In genomic region chr9:83707768-83708514, GRCh38 we compare ENCODE assay signal across 1 cellular context.
TF ChIP-seq lines count a peak whose summit lies in the region.

Gene UBQLN1, minus strand, starts transcription at chr9:83707958. Its CDS starts 279 bp downstream, at chr9:83707679.

TF ChIP-seq in HEK293, 187 proteins besides CTCF, POLR2A, EP300 and RAD21 (continued from another document and continues in another):
- TF ChIP-seq REST (tag by site-specific recombination; IDR thresholded peaks at IDR 0.05) (peak; percentile 56), ZNF639 (tag by site-specific recombination; IDR thresholded peaks at IDR 0.05) (peak; percentile 78; the same call in 1 of the 2 replicates), ZNF629 (tag by site-specific recombination; IDR thresholded peaks at IDR 0.05) (peak; percentile 92), ZNF707 (tag by site-specific recombination; IDR thresholded peaks at IDR 0.05) (no peak), KLF8 (tag by site-specific recombination; IDR thresholded peaks at IDR 0.05) (peak; percentile 75; the same call in 1 of the 2 replicates), ZNF544 (tag by site-specific recombination; IDR thresholded peaks at IDR 0.05) (no peak), HOXC10 (CRISPR knock-in tag; IDR thresholded peaks at IDR 0.05) (no peak), KLF9 (tag by site-specific recombination; IDR thresholded peaks at IDR 0.05; ENCODE audit: low read depth) (peak; percentile 33), ZNF600 (tag by site-specific recombination; IDR thresholded peaks at IDR 0.05) (peak; percentile 97), TSHZ1 (tag by site-specific recombination; IDR thresholded peaks at IDR 0.05; ENCODE audit: borderline replicate concordance) (no peak), ZBTB8A (tag by site-specific recombination; IDR thresholded peaks at IDR 0.05) (no peak; the same call in 1 of the 2 replicates), ZNF2 (tag by site-specific recombination; IDR thresholded peaks at IDR 0.05) (0 out of 2 replicates have a peak, but pooled peaks have one; percentile 62), ZNF175 (tag by site-specific recombination; IDR thresholded peaks at IDR 0.05) (no peak), PRDM1 (tag by site-specific recombination; IDR thresholded peaks at IDR 0.05) (peak; percentile 87), ZNF843 (tag by site-specific recombination; IDR thresholded peaks at IDR 0.05) (0 out of 2 replicates have a peak, but pooled peaks have one; percentile 47), ZFHX2 (tag by site-specific recombination; conservative IDR thresholded peaks at IDR 0.05) (no peak), GLIS2 (tag by site-specific recombination; IDR thresholded peaks at IDR 0.05) (no peak), ZNF610 (tag by site-specific recombination; IDR thresholded peaks at IDR 0.05; ENCODE audit: borderline replicate concordance) (peak; percentile 73; the same call in 1 of the 2 replicates), ZNF433 (tag by site-specific recombination; IDR thresholded peaks at IDR 0.05; ENCODE audit: low read depth) (no peak), ZFP69B (tag by site-specific recombination; IDR thresholded peaks at IDR 0.05) (peak; percentile 76; the same call in 1 of the 2 replicates), ZNF16 (tag by site-specific recombination; IDR thresholded peaks at IDR 0.05; ENCODE audit: low read depth) (no peak), YY1 (tag by site-specific recombination; IDR thresholded peaks at IDR 0.05) (0 out of 2 replicates have a peak, but pooled peaks have one; percentile 36), ZNF214 (tag by site-specific recombination; IDR thresholded peaks at IDR 0.05; ENCODE audit: borderline replicate concordance) (no peak), ZNF776 (tag by site-specific recombination; IDR thresholded peaks at IDR 0.05; ENCODE audit: borderline replicate concordance) (no peak), TRIM28 (IDR thresholded peaks at IDR 0.05; ENCODE audit: borderline replicate concordance, low read length) (0 out of 2 replicates have a peak, but pooled peaks have one; percentile 8), ZNF311 (tag by site-specific recombination; IDR thresholded peaks at IDR 0.05; ENCODE audit: borderline replicate concordance) (no peak), OSR2 (tag by site-specific recombination; IDR thresholded peaks at IDR 0.05) (peak; percentile 67; the same call in 1 of the 2 replicates), HOXA7 (CRISPR knock-in tag; IDR thresholded peaks at IDR 0.05; ENCODE audit: borderline replicate concordance) (no peak), ZNF114 (tag by site-specific recombination; IDR thresholded peaks at IDR 0.05) (no peak), ZNF660 (tag by site-specific recombination; IDR thresholded peaks at IDR 0.05) (no peak), ZNF654 (tag by site-specific recombination; IDR thresholded peaks at IDR 0.05; ENCODE audit: low read depth) (no peak), ZNF335 (tag by site-specific recombination; conservative IDR thresholded peaks at IDR 0.05) (peak; percentile 91), ZNF121 (tag by site-specific recombination; IDR thresholded peaks at IDR 0.05) (no peak), ZNF623 (tag by site-specific recombination; IDR thresholded peaks at IDR 0.05) (0 out of 2 replicates have a peak, but pooled peaks have one; percentile 8)
- TF ChIP-seq, protein P1, sequence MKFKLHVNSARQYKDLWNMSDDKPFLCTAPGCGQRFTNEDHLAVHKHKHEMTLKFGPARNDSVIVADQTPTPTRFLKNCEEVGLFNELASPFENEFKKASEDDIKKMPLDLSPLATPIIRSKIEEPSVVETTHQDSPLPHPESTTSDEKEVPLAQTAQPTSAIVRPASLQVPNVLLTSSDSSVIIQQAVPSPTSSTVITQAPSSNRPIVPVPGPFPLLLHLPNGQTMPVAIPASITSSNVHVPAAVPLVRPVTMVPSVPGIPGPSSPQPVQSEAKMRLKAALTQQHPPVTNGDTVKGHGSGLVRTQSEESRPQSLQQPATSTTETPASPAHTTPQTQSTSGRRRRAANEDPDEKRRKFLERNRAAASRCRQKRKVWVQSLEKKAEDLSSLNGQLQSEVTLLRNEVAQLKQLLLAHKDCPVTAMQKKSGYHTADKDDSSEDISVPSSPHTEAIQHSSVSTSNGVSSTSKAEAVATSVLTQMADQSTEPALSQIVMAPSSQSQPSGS (tag by site-specific recombination; IDR thresholded peaks at IDR 0.05; ENCODE audit: low read depth), result peak; percentile 98
- TF ChIP-seq, protein P2, sequence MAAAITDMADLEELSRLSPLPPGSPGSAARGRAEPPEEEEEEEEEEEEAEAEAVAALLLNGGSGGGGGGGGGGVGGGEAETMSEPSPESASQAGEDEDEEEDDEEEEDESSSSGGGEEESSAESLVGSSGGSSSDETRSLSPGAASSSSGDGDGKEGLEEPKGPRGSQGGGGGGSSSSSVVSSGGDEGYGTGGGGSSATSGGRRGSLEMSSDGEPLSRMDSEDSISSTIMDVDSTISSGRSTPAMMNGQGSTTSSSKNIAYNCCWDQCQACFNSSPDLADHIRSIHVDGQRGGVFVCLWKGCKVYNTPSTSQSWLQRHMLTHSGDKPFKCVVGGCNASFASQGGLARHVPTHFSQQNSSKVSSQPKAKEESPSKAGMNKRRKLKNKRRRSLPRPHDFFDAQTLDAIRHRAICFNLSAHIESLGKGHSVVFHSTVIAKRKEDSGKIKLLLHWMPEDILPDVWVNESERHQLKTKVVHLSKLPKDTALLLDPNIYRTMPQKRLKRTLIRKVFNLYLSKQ (tag by site-specific recombination; IDR thresholded peaks at IDR 0.05; ENCODE audit: borderline replicate concordance), result no peak
- TF ChIP-seq, protein P3, sequence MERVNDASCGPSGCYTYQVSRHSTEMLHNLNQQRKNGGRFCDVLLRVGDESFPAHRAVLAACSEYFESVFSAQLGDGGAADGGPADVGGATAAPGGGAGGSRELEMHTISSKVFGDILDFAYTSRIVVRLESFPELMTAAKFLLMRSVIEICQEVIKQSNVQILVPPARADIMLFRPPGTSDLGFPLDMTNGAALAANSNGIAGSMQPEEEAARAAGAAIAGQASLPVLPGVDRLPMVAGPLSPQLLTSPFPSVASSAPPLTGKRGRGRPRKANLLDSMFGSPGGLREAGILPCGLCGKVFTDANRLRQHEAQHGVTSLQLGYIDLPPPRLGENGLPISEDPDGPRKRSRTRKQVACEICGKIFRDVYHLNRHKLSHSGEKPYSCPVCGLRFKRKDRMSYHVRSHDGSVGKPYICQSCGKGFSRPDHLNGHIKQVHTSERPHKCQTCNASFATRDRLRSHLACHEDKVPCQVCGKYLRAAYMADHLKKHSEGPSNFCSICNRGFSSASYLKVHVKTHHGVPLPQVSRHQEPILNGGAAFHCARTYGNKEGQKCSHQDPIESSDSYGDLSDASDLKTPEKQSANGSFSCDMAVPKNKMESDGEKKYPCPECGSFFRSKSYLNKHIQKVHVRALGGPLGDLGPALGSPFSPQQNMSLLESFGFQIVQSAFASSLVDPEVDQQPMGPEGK (tag by site-specific recombination; IDR thresholded peaks at IDR 0.05), result peak; percentile 16
- TF ChIP-seq, protein P4, sequence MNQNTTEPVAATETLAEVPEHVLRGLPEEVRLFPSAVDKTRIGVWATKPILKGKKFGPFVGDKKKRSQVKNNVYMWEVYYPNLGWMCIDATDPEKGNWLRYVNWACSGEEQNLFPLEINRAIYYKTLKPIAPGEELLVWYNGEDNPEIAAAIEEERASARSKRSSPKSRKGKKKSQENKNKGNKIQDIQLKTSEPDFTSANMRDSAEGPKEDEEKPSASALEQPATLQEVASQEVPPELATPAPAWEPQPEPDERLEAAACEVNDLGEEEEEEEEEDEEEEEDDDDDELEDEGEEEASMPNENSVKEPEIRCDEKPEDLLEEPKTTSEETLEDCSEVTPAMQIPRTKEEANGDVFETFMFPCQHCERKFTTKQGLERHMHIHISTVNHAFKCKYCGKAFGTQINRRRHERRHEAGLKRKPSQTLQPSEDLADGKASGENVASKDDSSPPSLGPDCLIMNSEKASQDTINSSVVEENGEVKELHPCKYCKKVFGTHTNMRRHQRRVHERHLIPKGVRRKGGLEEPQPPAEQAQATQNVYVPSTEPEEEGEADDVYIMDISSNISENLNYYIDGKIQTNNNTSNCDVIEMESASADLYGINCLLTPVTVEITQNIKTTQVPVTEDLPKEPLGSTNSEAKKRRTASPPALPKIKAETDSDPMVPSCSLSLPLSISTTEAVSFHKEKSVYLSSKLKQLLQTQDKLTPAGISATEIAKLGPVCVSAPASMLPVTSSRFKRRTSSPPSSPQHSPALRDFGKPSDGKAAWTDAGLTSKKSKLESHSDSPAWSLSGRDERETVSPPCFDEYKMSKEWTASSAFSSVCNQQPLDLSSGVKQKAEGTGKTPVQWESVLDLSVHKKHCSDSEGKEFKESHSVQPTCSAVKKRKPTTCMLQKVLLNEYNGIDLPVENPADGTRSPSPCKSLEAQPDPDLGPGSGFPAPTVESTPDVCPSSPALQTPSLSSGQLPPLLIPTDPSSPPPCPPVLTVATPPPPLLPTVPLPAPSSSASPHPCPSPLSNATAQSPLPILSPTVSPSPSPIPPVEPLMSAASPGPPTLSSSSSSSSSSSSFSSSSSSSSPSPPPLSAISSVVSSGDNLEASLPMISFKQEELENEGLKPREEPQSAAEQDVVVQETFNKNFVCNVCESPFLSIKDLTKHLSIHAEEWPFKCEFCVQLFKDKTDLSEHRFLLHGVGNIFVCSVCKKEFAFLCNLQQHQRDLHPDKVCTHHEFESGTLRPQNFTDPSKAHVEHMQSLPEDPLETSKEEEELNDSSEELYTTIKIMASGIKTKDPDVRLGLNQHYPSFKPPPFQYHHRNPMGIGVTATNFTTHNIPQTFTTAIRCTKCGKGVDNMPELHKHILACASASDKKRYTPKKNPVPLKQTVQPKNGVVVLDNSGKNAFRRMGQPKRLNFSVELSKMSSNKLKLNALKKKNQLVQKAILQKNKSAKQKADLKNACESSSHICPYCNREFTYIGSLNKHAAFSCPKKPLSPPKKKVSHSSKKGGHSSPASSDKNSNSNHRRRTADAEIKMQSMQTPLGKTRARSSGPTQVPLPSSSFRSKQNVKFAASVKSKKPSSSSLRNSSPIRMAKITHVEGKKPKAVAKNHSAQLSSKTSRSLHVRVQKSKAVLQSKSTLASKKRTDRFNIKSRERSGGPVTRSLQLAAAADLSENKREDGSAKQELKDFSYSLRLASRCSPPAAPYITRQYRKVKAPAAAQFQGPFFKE (tag by site-specific recombination; IDR thresholded peaks at IDR 0.05; ENCODE audit: borderline replicate concordance), result no peak
- TF ChIP-seq, protein P5, sequence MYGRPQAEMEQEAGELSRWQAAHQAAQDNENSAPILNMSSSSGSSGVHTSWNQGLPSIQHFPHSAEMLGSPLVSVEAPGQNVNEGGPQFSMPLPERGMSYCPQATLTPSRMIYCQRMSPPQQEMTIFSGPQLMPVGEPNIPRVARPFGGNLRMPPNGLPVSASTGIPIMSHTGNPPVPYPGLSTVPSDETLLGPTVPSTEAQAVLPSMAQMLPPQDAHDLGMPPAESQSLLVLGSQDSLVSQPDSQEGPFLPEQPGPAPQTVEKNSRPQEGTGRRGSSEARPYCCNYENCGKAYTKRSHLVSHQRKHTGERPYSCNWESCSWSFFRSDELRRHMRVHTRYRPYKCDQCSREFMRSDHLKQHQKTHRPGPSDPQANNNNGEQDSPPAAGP (tag by site-specific recombination; IDR thresholded peaks at IDR 0.05), result peak; percentile 46; the same call in 1 of the 2 replicates
